Comparison of ENCODE assay signal across 33 cellular contexts in the genomic region with DNA sequence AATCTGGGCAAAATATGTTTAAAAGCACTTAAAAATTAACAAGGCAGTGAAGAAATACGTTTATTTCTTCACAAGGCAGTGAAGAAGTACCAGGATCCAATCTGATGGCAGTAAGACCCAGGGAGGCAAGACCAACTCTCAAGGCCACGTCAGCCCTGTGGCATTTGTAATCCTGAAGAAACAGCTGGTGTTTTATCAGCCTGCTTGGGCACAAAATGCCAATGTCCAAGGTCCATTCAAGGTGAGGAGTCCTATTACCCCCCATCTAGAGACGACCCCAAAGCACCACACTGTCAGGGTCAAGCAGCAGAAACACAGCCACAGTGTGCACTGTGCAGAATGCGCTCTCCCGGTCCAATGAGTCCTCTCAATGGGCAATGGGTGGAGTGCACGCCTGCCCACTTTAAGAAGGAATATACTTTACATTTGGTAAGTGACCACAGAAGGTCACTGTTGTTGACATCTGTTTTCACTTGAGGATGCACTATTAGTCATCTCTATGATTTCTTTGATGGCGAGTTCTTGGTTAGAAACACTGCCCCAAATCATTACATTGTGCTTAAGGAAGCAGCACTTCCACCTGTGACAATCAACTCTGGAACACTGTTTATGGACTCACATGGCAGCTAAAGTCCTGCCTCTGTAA. TPM values are rescaled to one million over a fixed set of nuclear protein-coding genes. Genes with fewer than 3 reads are reported as not detected.
A peak's percentile ranks its signal among the peaks of the same experiment; 100 is the strongest.
DNase-seq lines count a peak whose midpoint lies in the region; ATAC-seq and TF ChIP-seq lines count a peak whose summit lies in the region.
"Had no signal": no experiment of that assay in that cellular context is flagged by ENCODE, and none has a peak within 500 bp of the region (broad histone marks: within the 10 kb centered on the region; RNA-seq: fewer than 3 reads in every experiment).

No MANE protein-coding gene starts in this region.

- H3K36me3 ChIP-seq in GM23338 (ENCODE audit: insufficient read depth) = no peaks in the 10 kb centered on the region; the same call in 1 of the 2 replicates
- H3K36me3 ChIP-seq: BE2C, tibial nerve had no signal

- H3K9me3 Mint-ChIP-seq in GM23338 = peaks cover 3% of the 10 kb centered on the region; the same call in 1 of the 3 replicates
- H3K9me3 Mint-ChIP-seq: activated naive CD8-positive, alpha-beta T cell treated with anti-CD3 and anti-CD28 coated beads, Interleukin-2, amount 10 ng/mL, durations not matched to agents 7 days and 5 days; central memory CD8-positive, alpha-beta T cell had no signal

- peaks cover 6% of the 10 kb centered on the region; the same call in 1 of the 2 replicates for H3K9me2 ChIP-seq in GM23338 (ENCODE audit: insufficient read depth)

- no peaks in the 10 kb centered on the region for H3K27me3 ChIP-seq in GM23338 (ENCODE audit: insufficient read depth)
- H3K27me3 ChIP-seq: BE2C, heart left ventricle, tibial nerve had no signal

- no peak overlapping the region for H3K27ac ChIP-seq in GM23338 (ENCODE audit: low read depth)
- H3K27ac ChIP-seq: HL-60, VCaP had no signal

- no peaks in the 10 kb centered on the region for H3F3A ChIP-seq in GM23338 (replicated peaks; ENCODE audit: low read depth)

- peaks cover 15% of the 10 kb centered on the region; the same call in 2 of the 3 replicates for H3K36me3 Mint-ChIP-seq in GM23338 (ENCODE audit: low read depth)
- H3K36me3 Mint-ChIP-seq: activated naive CD8-positive, alpha-beta T cell treated with anti-CD3 and anti-CD28 coated beads, Interleukin-2, amount 10 ng/mL, durations not matched to agents 7 days and 5 days had no signal

- no peaks in the 10 kb centered on the region for H3K79me2 ChIP-seq in GM23338 (replicated peaks; ENCODE audit: insufficient read depth)

- no peak overlapping the region for H3K4me2 ChIP-seq in GM23338

- DNase-seq in A172 (ENCODE audit: low spot score) (peak; percentile 20), GM04504 (ENCODE audit: low read depth) (peak; percentile 56), epidermal melanocyte (ENCODE audit: insufficient read length, low spot score) (peak; percentile 47), myocyte (ENCODE audit: low read depth) (peak; percentile 28), dedifferentiated amniotic fluid mesenchymal stem cell (ENCODE audit: extremely low spot score) (no peak), anterior cingulate cortex (lab: John Stamatoyannopoulos, UW) (no peak), hippocampal formation (lab: John Stamatoyannopoulos, UW) (no peak), GM23338 (ENCODE audit: low spot score) (no peak)
- DNase-seq: 8988T; activated CD4-positive, alpha-beta T cell treated with anti-CD3 and anti-CD28 coated beads for 4 hours; activated gamma-delta T cell; activated naive CD8-positive, alpha-beta T cell treated with anti-CD3 and anti-CD28 coated beads, Interleukin-2, amount 10 ng/mL, durations not matched to agents 7 days and 5 days; BE2C; DMS153; HCEC 1CT; heart left ventricle; Karpas-422; left cardiac atrium; mammary epithelial cell; MV-4-11; NCI-H146; NCI-H446 treated with DMSO at 0.1 percent for 48 hours; T-helper 2 cell had no signal

- H4K20me1 ChIP-seq in GM23338 (replicated peaks; ENCODE audit: insufficient read depth) = no peaks in the 10 kb centered on the region

- no peak overlapping the region for H3K4me3 Mint-ChIP-seq in GM23338
- H3K4me3 Mint-ChIP-seq: activated naive CD8-positive, alpha-beta T cell treated with anti-CD3 and anti-CD28 coated beads, Interleukin-2, amount 10 ng/mL, durations not matched to agents 7 days and 5 days; central memory CD8-positive, alpha-beta T cell had no signal

- no peaks in the 10 kb centered on the region for H3K4me1 ChIP-seq in GM23338 (ENCODE audit: insufficient read depth)
- H3K4me1 ChIP-seq: BE2C had no signal

- H3K27ac Mint-ChIP-seq in GM23338 = no peak overlapping the region
- H3K27ac Mint-ChIP-seq: activated naive CD8-positive, alpha-beta T cell treated with anti-CD3 and anti-CD28 coated beads, Interleukin-2, amount 10 ng/mL, durations not matched to agents 7 days and 5 days; progenitor cell of endocrine pancreas had no signal

- peaks cover 5% of the 10 kb centered on the region for H3K27me3 Mint-ChIP-seq in GM23338 (ENCODE audit: insufficient read depth, low read depth, poor library complexity)
- H3K27me3 Mint-ChIP-seq: activated naive CD8-positive, alpha-beta T cell treated with anti-CD3 and anti-CD28 coated beads, Interleukin-2, amount 10 ng/mL, durations not matched to agents 7 days and 5 days had no signal

- TF ChIP-seq CTCF in GM23338 (conservative IDR thresholded peaks at IDR 0.05; ENCODE audit: low read depth in 2 of 2) = no peak

- H3K4me1 Mint-ChIP-seq in GM23338 = no peaks in the 10 kb centered on the region
- H3K4me1 Mint-ChIP-seq: activated naive CD8-positive, alpha-beta T cell treated with anti-CD3 and anti-CD28 coated beads, Interleukin-2, amount 10 ng/mL, durations not matched to agents 7 days and 5 days; central memory CD8-positive, alpha-beta T cell had no signal

- no peak for ATAC-seq in GM23338
- ATAC-seq: heart left ventricle, HepG2, left cardiac atrium, Right ventricle myocardium inferior, SK-N-SH treated with all-trans-retinoic acid at 6 μM for 48 hours had no signal

- no peak overlapping the region for H2AFZ ChIP-seq in GM23338

- no peak overlapping the region for H3K4me3 ChIP-seq in GM23338
- H3K4me3 ChIP-seq: heart left ventricle, tibial nerve had no signal

TF ChIP-seq in GM23338, 12 proteins besides CTCF, POLR2A, EP300 and RAD21 (continues in another document):
- TF ChIP-seq JUNB (IDR thresholded peaks at IDR 0.05; ENCODE audit: unreplicated experiment) = no peak
- TF ChIP-seq ZNF462 (CRISPR knock-in tag; IDR thresholded peaks at IDR 0.05) = no peak
- TF ChIP-seq ZNF331 (CRISPR knock-in tag; IDR thresholded peaks at IDR 0.05; ENCODE audit: low read depth) = no peak
- no peak for TF ChIP-seq EZH2 (IDR thresholded peaks at IDR 0.05; ENCODE audit: low read depth, unreplicated experiment)
- no peak for TF ChIP-seq ZNF114 (CRISPR knock-in tag; IDR thresholded peaks at IDR 0.05)
- no peak for TF ChIP-seq NANOG (IDR thresholded peaks at IDR 0.05; ENCODE audit: borderline replicate concordance)
- no peak for TF ChIP-seq STAT1 (IDR thresholded peaks at IDR 0.05; ENCODE audit: unreplicated experiment)
- no peak for TF ChIP-seq CREB1 (CRISPR knock-in tag; IDR thresholded peaks at IDR 0.05; ENCODE audit: low read depth)

RNA-seq across cellular contexts. Expression of gene CPXM2, which starts 12.8 kb away (rescaled TPM):
- not detected in 2 replicates for total RNA-seq in A172 (2014; rRNA removed; shearing (Covaris generic))
- not detected in 2 replicates for total RNA-seq in myocyte
- 0.04 TPM for polyA plus RNA-seq in myocyte (2012)
- 5.3 and 8.1 TPM in 2 replicates for total RNA-seq in GM23338 (2014; rRNA removed; shearing (Covaris generic))
- polyA plus RNA-seq in GM23338 (2016; fragmentation: Nextera tagmentation; extraction: Ambion mirVana) = 0.92 and 1.6 TPM in 2 replicates
- total RNA-seq: activated naive CD8-positive, alpha-beta T cell treated with anti-CD3 and anti-CD28 coated beads, Interleukin-2, amount 10 ng/mL, durations not matched to agents 7 days and 5 days; G401; HepG2; OCI-LY7 had no signal
- polyA plus RNA-seq: mammary epithelial cell had no signal

Comparison
In these comparisons a context has a peak if more than half of its experiments do, and no peak if none do; other contexts are left out.
1. DNase-seq: peak in A172 (single experiment), GM04504 (single experiment), epidermal melanocyte (single experiment) and myocyte (single experiment); none in dedifferentiated amniotic fluid mesenchymal stem cell (single experiment), anterior cingulate cortex (0 of 58), hippocampal formation (0 of 2) and GM23338 (single experiment).